Comparison of ENCODE assay signal across 1 cellular context in the genomic region with DNA sequence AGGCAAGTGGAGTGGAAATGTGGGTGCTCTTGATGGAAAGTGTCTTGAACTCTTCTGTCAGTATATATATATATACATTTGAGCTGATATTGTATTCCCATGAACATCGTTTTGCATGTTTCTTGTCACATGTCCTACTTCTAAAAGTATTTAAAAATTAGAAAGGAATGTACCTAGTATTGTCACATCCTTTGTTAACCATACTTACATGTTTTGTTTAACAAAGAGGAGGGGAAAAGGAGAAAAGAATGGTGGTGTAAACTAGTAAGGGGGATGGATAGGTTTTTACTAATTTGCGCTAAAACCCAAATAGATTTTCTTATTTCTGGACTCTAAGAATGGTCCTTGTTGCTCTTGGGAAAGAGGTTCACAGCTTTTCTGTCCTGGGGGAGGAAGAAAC.
TF ChIP-seq lines count a peak whose summit lies in the region.

No MANE protein-coding gene starts in this region.

TF ChIP-seq in H1, 55 proteins besides CTCF, POLR2A, EP300 and RAD21:
- TF ChIP-seq JUND (IDR thresholded peaks at IDR 0.05; ENCODE audit: low read length) (no peak), SP1 (IDR thresholded peaks at IDR 0.05; ENCODE audit: low read depth, low read length) (0 out of 2 replicates have a peak, but pooled peaks have one; percentile 8)
